Comparison of ENCODE assay signal across 8 cellular contexts in the genomic region with DNA sequence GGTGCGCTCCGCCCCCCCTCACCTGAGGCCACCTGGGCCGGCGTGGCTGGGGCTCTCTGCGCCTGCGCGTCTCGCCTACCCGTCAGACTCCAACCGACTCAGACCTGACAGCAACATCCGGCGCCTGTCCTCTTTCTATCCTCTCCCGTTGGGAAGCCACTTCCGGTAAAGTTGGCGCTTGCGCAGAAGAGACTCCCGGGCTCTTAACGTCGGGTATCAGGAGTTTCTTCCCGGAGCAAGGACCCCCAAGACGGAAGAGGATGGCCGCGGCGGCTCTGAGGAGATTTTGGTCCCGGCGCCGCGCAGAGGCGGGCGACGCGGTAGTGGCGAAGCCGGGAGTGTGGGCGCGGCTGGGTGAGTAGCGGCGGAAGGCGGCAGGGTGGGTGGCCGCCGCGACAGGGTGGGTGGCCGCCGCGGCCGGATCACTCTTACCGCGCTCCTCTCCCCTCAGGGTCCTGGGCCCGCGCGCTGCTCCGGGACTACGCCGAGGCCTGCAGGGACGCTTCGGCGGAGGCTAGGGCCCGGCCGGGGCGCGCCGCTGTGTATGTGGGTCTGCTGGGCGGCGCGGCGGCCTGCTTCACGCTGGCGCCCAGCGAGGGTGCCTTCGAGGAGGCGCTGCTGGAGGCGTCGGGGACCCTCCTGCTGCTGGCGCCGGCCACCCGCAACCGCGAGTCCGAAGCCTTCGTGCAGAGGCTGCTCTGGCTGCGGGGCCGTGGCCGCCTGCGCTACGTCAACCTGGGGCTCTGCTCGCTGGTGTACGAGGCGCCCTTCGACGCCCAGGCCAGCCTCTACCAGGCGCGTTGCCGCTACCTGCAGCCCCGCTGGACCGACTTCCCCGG. TPM values are rescaled to one million over a fixed set of nuclear protein-coding genes. Genes with fewer than 3 reads are reported as not detected.
DNase-seq lines count a peak whose midpoint lies in the region; ATAC-seq and TF ChIP-seq lines count a peak whose summit lies in the region.

TIMM29 (plus strand) TSS at position 249 of the 839 bp plus-strand sequence; CDS start at position 261, 12 bp downstream.
YIPF2 (minus strand) TSS at position 77 of the 839 bp plus-strand sequence. CDS start 229 bp downstream, outside the sequence.

- peak within 1 kb of the TSS; percentile 91 for H3K4me3 ChIP-seq in choroid plexus epithelial cell (ENCODE audit: low read depth, low read length)

- H3K27me3 Mint-ChIP-seq in activated CD4-positive, alpha-beta T cell treated with anti-CD3 and anti-CD28 coated beads for 36 hours: no peaks in the 10 kb centered on the region

- H3K27ac Mint-ChIP-seq in activated CD4-positive, alpha-beta T cell treated with anti-CD3 and anti-CD28 coated beads for 36 hours: peak within 1 kb of the TSS; percentile 79

- TF ChIP-seq CTCF in AG09319 (IDR thresholded peaks at IDR 0.05; ENCODE audit: low read depth, low read length) (no peak), choroid plexus epithelial cell (conservative IDR thresholded peaks at IDR 0.05; ENCODE audit: low read depth, low read length) (no peak)

- ATAC-seq in GM19035 (IDR thresholded peaks at IDR 0.05; ENCODE audit: unreplicated experiment) (peak; percentile 70), HG03432 (IDR thresholded peaks at IDR 0.05; ENCODE audit: unreplicated experiment) (peak; percentile 73)
- ATAC-seq in activated CD4-positive, alpha-beta T cell treated with anti-CD3 and anti-CD28 coated beads for 36 hours: peak; percentile 96

- POLR2A ChIA-PET in activated CD4-positive, alpha-beta T cell treated with anti-CD3 and anti-CD28 coated beads for 36 hours (lab: Charles Lee): no interaction called here

- no peaks in the 10 kb centered on the region for H3K9me3 Mint-ChIP-seq in activated CD4-positive, alpha-beta T cell treated with anti-CD3 and anti-CD28 coated beads for 36 hours (ENCODE audit: low read depth)

- peak within 1 kb of the TSS; percentile 90 for H3K4me3 Mint-ChIP-seq in activated CD4-positive, alpha-beta T cell treated with anti-CD3 and anti-CD28 coated beads for 36 hours

- H3K36me3 Mint-ChIP-seq in activated CD4-positive, alpha-beta T cell treated with anti-CD3 and anti-CD28 coated beads for 36 hours (ENCODE audit: low read depth): peaks cover 11% of the 10 kb centered on the region

- peaks cover 21% of the 10 kb centered on the region for H3K4me1 Mint-ChIP-seq in activated CD4-positive, alpha-beta T cell treated with anti-CD3 and anti-CD28 coated beads for 36 hours

- CTCF ChIA-PET in activated CD4-positive, alpha-beta T cell treated with anti-CD3 and anti-CD28 coated beads for 36 hours (lab: Charles Lee): interaction anchor here (0.6 to 2.3 kb wide), 4 partner anchors 10 to 92 kb away, joined by 3 to 12 read pairs (median 3); no protein-coding TSS in a partner anchor

- intact Hi-C loops in activated CD4-positive, alpha-beta T cell treated with anti-CD3 and anti-CD28 coated beads for 36 hours (cut with DNase I, micrococcal nuclease): loop anchor here (1.0 to 5.0 kb wide), 9 partner anchors 32 to 507 kb away; partner anchors contain the start of genes CARM1 (in 2 of the 2), ODAD3 (in 1 of the 2), PRKCSH (in 1 of the 2) and TMED1 (in 1 of the 2)

- peak; percentile 97 for DNase-seq in AG09319 (ENCODE audit: extremely low read depth, low read depth)
- DNase-seq in NCI-H510A treated with DMSO at 0.1 percent for 48 hours (lab: John Stamatoyannopoulos, UW): peak; percentile 99
- peak; percentile 97 for DNase-seq in activated CD4-positive, alpha-beta T cell treated with anti-CD3 and anti-CD28 coated beads for 36 hours
- peak; percentile 99 for DNase-seq in choroid plexus epithelial cell (ENCODE audit: low read depth)
- peak; percentile 93 for DNase-seq in kidney glomerular epithelial cell (lab: John Stamatoyannopoulos, UW)
- DNase-seq in stimulated activated CD4-positive, alpha-beta T cell treated with anti-CD3 and anti-CD28 coated beads, Interleukin-1b, Interleukin-23, amount 100 ng/mL, for 1 hour (ENCODE audit: low read depth in 2 of 2): peak; percentile 84 to 89

RNA-seq across cellular contexts. Expression of gene TIMM29, which starts in this region (rescaled TPM):
- total RNA-seq in activated CD4-positive, alpha-beta T cell treated with anti-CD3 and anti-CD28 coated beads for 36 hours: 10 to 100 TPM in 1 of 2 experiments, 1 to 10 TPM in 1; 8.6 to 15.5 TPM

RNA-seq across cellular contexts. Expression of gene YIPF2, which starts in this region (rescaled TPM):
- 10 to 100 TPM; 15.8 to 21.3 TPM for total RNA-seq in activated CD4-positive, alpha-beta T cell treated with anti-CD3 and anti-CD28 coated beads for 36 hours

Comparison
In these comparisons a context has a peak if more than half of its experiments do, and no peak if none do; other contexts are left out.
1. Peak in every context shown above with its lines: DNase-seq, ATAC-seq and H3K4me3 ChIP-seq.